Comparison of ENCODE assay signal across 21 cellular contexts in the genomic region with DNA sequence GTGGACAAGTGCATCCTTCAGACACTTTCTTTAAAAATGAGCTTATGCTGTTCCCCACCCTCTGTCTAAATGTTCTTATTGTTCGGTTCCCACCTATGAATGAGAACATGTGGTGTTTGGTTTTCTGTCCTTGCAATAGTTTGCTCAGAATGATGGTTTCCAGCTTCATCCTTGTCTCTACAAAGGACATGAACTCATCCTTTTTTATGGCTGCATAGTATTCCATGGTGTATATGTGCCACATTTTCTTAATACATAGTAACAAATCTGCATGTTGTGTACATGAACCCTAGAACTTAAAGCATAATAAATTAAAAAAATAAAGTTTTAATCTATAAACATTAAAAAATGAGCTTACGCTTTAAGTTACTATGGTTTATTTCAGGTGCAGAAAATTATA. TPM values are rescaled to one million over a fixed set of nuclear protein-coding genes. Genes with fewer than 3 reads are reported as not detected.
"Had no signal": no experiment of that assay in that cellular context is flagged by ENCODE, and none has a peak within 500 bp of the region (broad histone marks: within the 10 kb centered on the region; RNA-seq: fewer than 3 reads in every experiment).

No MANE protein-coding gene starts in this region.

RNA-seq across cellular contexts. Expression of a gene that starts 41.8 kb away (rescaled TPM):
- total RNA-seq: activated naive CD4-positive, alpha-beta T cell treated with anti-CD3 and anti-CD28 coated beads for 36 hours; activated naive CD4-positive, alpha-beta T cell treated with anti-CD3 and anti-CD28 coated beads, Interleukin-2, amount 50 U/mL, for 72 hours; activated naive CD8-positive, alpha-beta T cell treated with anti-CD3 and anti-CD28 coated beads for 36 hours; activated naive CD8-positive, alpha-beta T cell treated with anti-CD3 and anti-CD28 coated beads, Interleukin-2, amount 10 ng/mL, durations not matched to agents 7 days and 5 days; activated T-cell treated with anti-CD3 and anti-CD28 coated beads, Interleukin-2, amount 50 U/mL, for 4 hours; activated T-cell treated with anti-CD3 and anti-CD28 coated beads, Interleukin-2, amount 50 U/mL, for 72 hours; activated T-helper 1 cell treated with anti-CD3 and anti-CD28 coated beads, Interleukin-12 subunit alpha, Interleukin-12 subunit beta, Interleukin-2, Interleukin-4 antibody, amounts not matched to agents 30 ng/mL and 10 ng/mL and 1 ng/mL, durations not matched to agents 14 hours and 24 hours and 36 hours; activated T-helper 17 cell treated with anti-CD3 and anti-CD28 coated beads, Interleukin-2, amount 50 U/mL, for 72 hours; activated T-helper 2 cell treated with anti-CD3 and anti-CD28 coated beads, Interferon-gamma antibody, Interleukin-2, Interleukin-4, amounts not matched to agents 10 μg/mL and 5 μg/mL and 100 μg/mL, durations not matched to agents 14 hours and 24 hours and 36 hours; adrenal gland; aorta; ascending aorta; astrocyte; body of pancreas; breast epithelium; bronchial epithelial cell; cardiac muscle cell; cardiac septum; cerebellum; chondrocyte had no signal
- polyA plus RNA-seq: adipose tissue, adrenal gland, aorta, cardiac muscle cell had no signal
